In the genomic region with DNA sequence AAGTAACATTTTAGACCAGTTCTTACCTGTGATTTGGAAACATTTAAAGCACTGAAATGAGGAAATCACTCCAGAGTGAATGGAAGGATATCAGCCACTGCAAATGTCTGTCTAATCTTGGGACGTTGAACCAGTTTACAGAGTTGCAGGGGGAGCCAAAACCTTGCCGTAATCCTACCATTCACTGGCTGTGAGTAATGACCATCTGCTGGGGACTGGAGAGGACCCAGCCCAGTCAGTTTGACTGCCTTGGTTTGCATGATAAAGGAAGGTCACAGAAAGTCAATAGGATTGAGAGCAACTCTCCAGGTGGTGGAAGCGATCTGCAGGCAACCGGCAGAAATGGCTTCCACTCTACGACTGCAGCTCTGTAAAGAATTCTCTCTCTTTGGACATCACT, we compare ENCODE assay signal across 10 cellular contexts.
A peak's percentile ranks its signal among the peaks of the same experiment; 100 is the strongest.
DNase-seq lines count a peak whose midpoint lies in the region; ATAC-seq and TF ChIP-seq lines count a peak whose summit lies in the region.
"Had no signal": no experiment of that assay in that cellular context is flagged by ENCODE, and none has a peak within 500 bp of the region (broad histone marks: within the 10 kb centered on the region; RNA-seq: fewer than 3 reads in every experiment).

No MANE protein-coding gene starts in this region.

- H3K27ac ChIP-seq in mesodermal cell (ENCODE audit: low read depth, low read length, severe bottlenecking): peak overlapping the region; percentile 11

- peaks cover 23% of the 10 kb centered on the region for H3K9me3 ChIP-seq in mesodermal cell (ENCODE audit: control insufficient read depth, low read length)

- no peaks in the 10 kb centered on the region for H3K36me3 ChIP-seq in mesodermal cell (ENCODE audit: control insufficient read depth, insufficient read depth, low read length)

- DNase-seq in ELR (ENCODE audit: low read depth) (peak; percentile 17), NCI-H2227 (lab: John Stamatoyannopoulos, UW; ENCODE audit: unreplicated experiment) (peak; percentile 87), cardiac fibroblast (ENCODE audit: low read depth in 2 of 2) (peak; percentile 63 to 67), midbrain (lab: John Stamatoyannopoulos, UW) (no peak), germinal center (ENCODE audit: low spot score) (no peak)
- DNase-seq: Caco-2, hypothalamus had no signal

- H3K4me3 ChIP-seq in cardiac fibroblast (replicated peaks in 1 of 2; ENCODE audit: low read depth in 2 of 2, low read length in 2 of 2) (no peak overlapping the region), mesodermal cell (ENCODE audit: extremely low read depth, insufficient read depth, low read length, poor library complexity, severe bottlenecking) (no peak overlapping the region)

- no peak for TF ChIP-seq CTCF in cardiac fibroblast (IDR thresholded peaks at IDR 0.05; ENCODE audit: low read depth, low read length)

- no peak for ATAC-seq in HG03139 (IDR thresholded peaks at IDR 0.05; ENCODE audit: unreplicated experiment)
- no peak for ATAC-seq in HG02884 (IDR thresholded peaks at IDR 0.05; ENCODE audit: unreplicated experiment)

- peaks cover 5% of the 10 kb centered on the region for H3K4me1 ChIP-seq in mesodermal cell (ENCODE audit: control insufficient read depth, insufficient read depth, low read length, poor library complexity, severe bottlenecking)
- H3K4me1 ChIP-seq: Caco-2 had no signal

- 8 to 10% methylated on average over 2 to 4 of the region's 5 CpGs for WGBS in mesodermal cell (ENCODE audit: insufficient coverage in 2 of 2), 2 experiments

Comparison
In these comparisons a context has a peak if more than half of its experiments do, and no peak if none do; other contexts are left out.
1. DNase-seq: peak in ELR (single experiment), NCI-H2227 (single experiment) and cardiac fibroblast (2 of 2); none in midbrain (single experiment) and germinal center (single experiment).